Comparison of ENCODE assay signal across 7 cellular contexts in the genomic region with DNA sequence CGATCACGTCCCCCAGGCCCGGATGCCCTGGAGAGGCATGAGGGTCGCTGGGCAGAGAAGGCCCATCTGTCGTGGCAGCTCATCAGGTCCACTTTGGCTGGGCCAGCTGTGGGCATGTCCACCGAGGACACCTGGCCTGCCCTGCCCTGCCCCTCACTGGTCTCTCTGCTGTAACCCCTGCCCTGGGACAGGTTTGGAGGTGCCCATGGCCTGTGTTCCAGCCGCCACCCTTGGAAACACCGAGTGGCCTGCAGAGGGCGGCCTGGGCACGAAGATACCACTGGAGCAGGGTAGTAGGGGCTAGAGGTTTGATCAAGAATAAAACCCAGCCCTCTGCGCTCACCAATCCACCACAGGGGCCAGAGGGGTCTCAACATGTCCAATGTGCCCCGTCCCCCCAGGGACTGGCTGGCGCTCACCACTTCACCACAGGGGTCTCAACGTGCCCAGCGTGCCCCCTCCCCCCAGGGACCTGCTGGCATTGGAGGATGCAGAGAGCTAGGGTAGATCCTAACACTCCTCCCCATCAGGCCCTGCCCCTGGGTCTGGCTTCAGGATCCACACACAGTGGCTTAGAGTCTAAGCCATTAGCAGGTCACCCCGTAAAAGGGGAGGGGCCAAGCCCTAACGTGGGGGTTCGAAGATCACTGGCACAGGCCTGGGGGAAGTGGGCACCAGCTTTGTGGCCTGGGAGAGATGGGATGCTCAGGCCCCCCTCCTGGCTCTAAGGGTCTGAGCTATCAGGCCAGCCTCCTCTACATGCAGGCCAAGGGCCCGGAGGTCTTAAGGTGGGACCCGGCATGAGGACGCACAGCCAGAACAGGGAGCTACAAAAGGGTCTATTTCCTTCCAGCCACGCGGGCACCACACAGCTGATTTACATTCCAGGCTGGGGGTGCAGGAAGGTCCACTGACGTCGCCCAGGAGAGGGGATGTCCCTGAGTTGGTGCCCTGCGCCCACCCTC. TPM values are rescaled to one million over a fixed set of nuclear protein-coding genes. Genes with fewer than 3 reads are reported as not detected.
DNase-seq lines count a peak whose midpoint lies in the region; ATAC-seq and TF ChIP-seq lines count a peak whose summit lies in the region.

No MANE protein-coding gene starts in this region.

- no peaks in the 10 kb centered on the region for H3K27me3 Mint-ChIP-seq in activated CD8-positive, alpha-beta T cell treated with anti-CD3 and anti-CD28 coated beads for 36 hours
- H3K27me3 Mint-ChIP-seq in effector memory CD8-positive, alpha-beta T cell, result peaks cover 0 to 5% of the 10 kb centered on the region in 2 donors

- DNase-seq in NCI-H1694 treated with DMSO at 0.1 percent for 48 hours (lab: John Stamatoyannopoulos, UW) (peak; percentile 48), mucosa of descending colon (peak; percentile 82 to 87 (median 85)), NCI-H1048 (lab: John Stamatoyannopoulos, UW) (no peak)
- DNase-seq in activated CD8-positive, alpha-beta T cell treated with anti-CD3 and anti-CD28 coated beads for 36 hours, result peak; percentile 86
- peak; percentile 68 to 77 (median 69) for DNase-seq in effector memory CD8-positive, alpha-beta T cell
- peak; percentile 43 to 69 (median 52) for DNase-seq in stimulated activated naive CD4-positive, alpha-beta T cell (lab: John Stamatoyannopoulos, UW)

- H3K4me1 Mint-ChIP-seq in activated CD8-positive, alpha-beta T cell treated with anti-CD3 and anti-CD28 coated beads for 36 hours (ENCODE audit: low read depth), result peaks cover 13% of the 10 kb centered on the region
- H3K4me1 Mint-ChIP-seq in effector memory CD8-positive, alpha-beta T cell (ENCODE audit: low read depth in 2 of 2), result peaks cover 6 to 17% of the 10 kb centered on the region in 2 donors

- POLR2A ChIA-PET in activated CD8-positive, alpha-beta T cell treated with anti-CD3 and anti-CD28 coated beads for 36 hours (lab: Charles Lee), result interaction anchor here (0.5 to 3.1 kb wide), 5 partner anchors 8 to 90 kb away, joined by 3 to 13 read pairs (median 5); no protein-coding TSS in a partner anchor

- H3K27ac Mint-ChIP-seq in activated CD8-positive, alpha-beta T cell treated with anti-CD3 and anti-CD28 coated beads for 36 hours, result no peak overlapping the region
- H3K27ac Mint-ChIP-seq in effector memory CD8-positive, alpha-beta T cell, result no peak overlapping the region

- H3K4me1 ChIP-seq in mucosa of descending colon (ENCODE audit: low read depth), result peaks cover 23% of the 10 kb centered on the region

- ATAC-seq in activated CD8-positive, alpha-beta T cell treated with anti-CD3 and anti-CD28 coated beads for 36 hours, result peak; percentile 63
- ATAC-seq in effector memory CD8-positive, alpha-beta T cell (replicated peaks), result peak; percentile 65
- ATAC-seq in mucosa of descending colon, result peak; percentile 67

- H3K36me3 ChIP-seq in mucosa of descending colon (ENCODE audit: low read depth), result no peaks in the 10 kb centered on the region

- TF ChIP-seq CTCF in GM12874 (IDR thresholded peaks at IDR 0.05; ENCODE audit: insufficient read depth, low read depth, low read length) (peak; percentile 82), mucosa of descending colon (IDR thresholded peaks at IDR 0.05) (peak; percentile 47)
- peak; percentile 57 for TF ChIP-seq CTCF in activated CD8-positive, alpha-beta T cell treated with anti-CD3 and anti-CD28 coated beads for 36 hours (IDR thresholded peaks at IDR 0.05)

- no peaks in the 10 kb centered on the region for H3K9me3 ChIP-seq in mucosa of descending colon

- H3K36me3 Mint-ChIP-seq in activated CD8-positive, alpha-beta T cell treated with anti-CD3 and anti-CD28 coated beads for 36 hours (ENCODE audit: low read depth), result peaks cover 4% of the 10 kb centered on the region
- peaks cover 11% of the 10 kb centered on the region for H3K36me3 Mint-ChIP-seq in effector memory CD8-positive, alpha-beta T cell (ENCODE audit: insufficient read depth)

- peak overlapping the region; percentile 44 for H3K4me3 Mint-ChIP-seq in activated CD8-positive, alpha-beta T cell treated with anti-CD3 and anti-CD28 coated beads for 36 hours
- H3K4me3 Mint-ChIP-seq in effector memory CD8-positive, alpha-beta T cell, result peak overlapping the region; percentile 35 to 79

- CTCF ChIA-PET in activated CD8-positive, alpha-beta T cell treated with anti-CD3 and anti-CD28 coated beads for 36 hours (lab: Charles Lee), result interaction anchor here (0.6 to 3.3 kb wide), 21 partner anchors 9 to 368 kb away, joined by 3 to 33 read pairs (median 4); a partner anchor contains a TSS

- intact Hi-C loops in activated CD8-positive, alpha-beta T cell treated with anti-CD3 and anti-CD28 coated beads for 36 hours (cut with micrococcal nuclease), result loop anchor here (5.0 kb wide), 1 partner anchor 90 kb away; a partner anchor contains a TSS
- intact Hi-C loops in mucosa of descending colon (cut with DNase I, micrococcal nuclease), result loop anchor here in 1 of 2 donors (5.0 kb wide), 1 partner anchor 90 kb away; a partner anchor contains a TSS

- H3K4me3 ChIP-seq in mucosa of descending colon, result no peak overlapping the region

- no peaks in the 10 kb centered on the region for H3K9me3 Mint-ChIP-seq in activated CD8-positive, alpha-beta T cell treated with anti-CD3 and anti-CD28 coated beads for 36 hours
- H3K9me3 Mint-ChIP-seq in effector memory CD8-positive, alpha-beta T cell, result no peaks in the 10 kb centered on the region

RNA-seq across cellular contexts. Expression of a gene that starts 1.3 kb away (rescaled TPM):
- total RNA-seq in activated CD8-positive, alpha-beta T cell treated with anti-CD3 and anti-CD28 coated beads for 36 hours, result 10 to 100 TPM; 43.0 to 44.3 TPM
- 10 to 100 TPM; 39.5 to 66.3 (median 47.8) TPM for total RNA-seq in mucosa of descending colon

RNA-seq across cellular contexts. Expression of a gene that starts 7.5 kb away (rescaled TPM):
- 10 to 100 TPM; 44.8 to 47.2 TPM for total RNA-seq in activated CD8-positive, alpha-beta T cell treated with anti-CD3 and anti-CD28 coated beads for 36 hours
- total RNA-seq in mucosa of descending colon, result 10 to 100 TPM; 34.5 to 41.6 (median 40.5) TPM

RNA-seq across cellular contexts. Expression of a gene that starts 9.1 kb away (rescaled TPM):
- 1 to 10 TPM; 7.9 to 9.2 TPM for total RNA-seq in activated CD8-positive, alpha-beta T cell treated with anti-CD3 and anti-CD28 coated beads for 36 hours
- 1 to 10 TPM; 2.3 to 6.5 (median 5.2) TPM for total RNA-seq in mucosa of descending colon

RNA-seq across cellular contexts. Expression of a gene that starts 17.8 kb away (rescaled TPM):
- total RNA-seq in activated CD8-positive, alpha-beta T cell treated with anti-CD3 and anti-CD28 coated beads for 36 hours, result 1 to 10 TPM; 5.9 to 6.2 TPM
- total RNA-seq in mucosa of descending colon, result 1 to 10 TPM; 1.8 to 4.3 (median 3.2) TPM

RNA-seq across cellular contexts. Expression of a gene that starts 51.6 kb away (rescaled TPM):
- 10 to 100 TPM; 24.0 to 25.5 TPM for total RNA-seq in activated CD8-positive, alpha-beta T cell treated with anti-CD3 and anti-CD28 coated beads for 36 hours
- total RNA-seq in mucosa of descending colon, result 10 to 100 TPM; 21.5 to 23.8 (median 23.1) TPM
